In genomic region chr10:101042118-101042517, GRCh38 we compare ENCODE assay signal across 7 cellular contexts. TPM values are rescaled to one million over a fixed set of nuclear protein-coding genes. Genes with fewer than 3 reads are reported as not detected.
DNase-seq lines count a peak whose midpoint lies in the region; ATAC-seq, FAIRE-seq and TF ChIP-seq lines count a peak whose summit lies in the region.

No MANE protein-coding gene starts in this region.

- H3K9me3 ChIP-seq in keratinocyte (ENCODE audit: control insufficient read depth, low read depth, low read length): no peaks in the 10 kb centered on the region
- H3K9me3 ChIP-seq in stomach: no peaks in the 10 kb centered on the region

- TF ChIP-seq EP300 in stomach (IDR thresholded peaks at IDR 0.05): no peak

- no peak overlapping the region for H3K9ac ChIP-seq in KMS-11
- H3K9ac ChIP-seq in keratinocyte (ENCODE audit: control insufficient read depth, extremely low read depth, insufficient read depth, low read length): peak overlapping the region; percentile 85

- H3K36me3 Mint-ChIP-seq in activated naive CD8-positive, alpha-beta T cell treated with anti-CD3 and anti-CD28 coated beads, Interleukin-2, amount 10 ng/mL, durations not matched to agents 7 days and 5 days: peaks cover 13% of the 10 kb centered on the region

- FAIRE-seq in keratinocyte (lab: Jason Lieb, UNC): no peak

- H2AFZ ChIP-seq in KMS-11 (ENCODE audit: low read depth): peak overlapping the region; percentile 88; the same call in 1 of the 2 replicates
- no peak overlapping the region for H2AFZ ChIP-seq in keratinocyte (ENCODE audit: control insufficient read depth, low read length)

- H3K4me2 ChIP-seq in KMS-11 (peak overlapping the region; percentile 85; the same call in 1 of the 2 replicates), keratinocyte (ENCODE audit: control insufficient read depth, extremely low read depth, insufficient read depth, low read depth, low read length) (peak overlapping the region; percentile 86)

- TF ChIP-seq CTCF in KMS-11 (conservative IDR thresholded peaks at IDR 0.05; ENCODE audit: low read depth, low read length) (no peak), keratinocyte (optimal IDR thresholded peaks at IDR 0.05 in 1 of 3, IDR thresholded peaks at IDR 0.05 in 1 of 3, conservative IDR thresholded peaks at IDR 0.05 in 1 of 3; ENCODE audit: extremely low read depth in 1 of 3, insufficient read depth in 2 of 3, low read length in 3 of 3) (no peak), stomach (IDR thresholded peaks at IDR 0.05) (no peak)

- peak overlapping the region; percentile 83 for H3K27ac Mint-ChIP-seq in activated naive CD8-positive, alpha-beta T cell treated with anti-CD3 and anti-CD28 coated beads, Interleukin-2, amount 10 ng/mL, durations not matched to agents 7 days and 5 days

- H3K4me1 ChIP-seq in KMS-11 (ENCODE audit: low read depth, poor library complexity, severe bottlenecking) (peaks cover 23% of the 10 kb centered on the region), keratinocyte (ENCODE audit: control insufficient read depth, extremely low read depth, insufficient read depth, low read length) (peaks cover 9% of the 10 kb centered on the region), stomach (peaks cover 12 to 31% (median 27%) of the 10 kb centered on the region in 4 donors)

- intact Hi-C loops in stomach (cut with DNase I; ENCODE audit: low total_unique reads): no loop called here

- H3K9me1 ChIP-seq in keratinocyte (ENCODE audit: control insufficient read depth, extremely low read depth, insufficient read depth, low read length): no peaks in the 10 kb centered on the region

- H3K4me3 Mint-ChIP-seq in activated naive CD8-positive, alpha-beta T cell treated with anti-CD3 and anti-CD28 coated beads, Interleukin-2, amount 10 ng/mL, durations not matched to agents 7 days and 5 days: peak overlapping the region; percentile 91

- POLR2A ChIA-PET in activated naive CD8-positive, alpha-beta T cell treated with anti-CD3 and anti-CD28 coated beads, Interleukin-2, amount 10 ng/mL, durations not matched to agents 7 days and 5 days (lab: Charles Lee): interaction anchor here (0.8 to 4.5 kb wide), 8 partner anchors 10 to 100 kb away, joined by 3 to 33 read pairs (median 4); partner anchors contain the start of genes KAZALD1, PDZD7 and SFXN3

- H3K27ac ChIP-seq in KMS-11: no peak overlapping the region
- H3K27ac ChIP-seq in keratinocyte (ENCODE audit: control insufficient read depth, insufficient read depth, low read length): peak overlapping the region; percentile 88
- peak overlapping the region; percentile 83 to 96 (median 92) for H3K27ac ChIP-seq in stomach

- H3K27me3 Mint-ChIP-seq in activated naive CD8-positive, alpha-beta T cell treated with anti-CD3 and anti-CD28 coated beads, Interleukin-2, amount 10 ng/mL, durations not matched to agents 7 days and 5 days: peaks cover 34% of the 10 kb centered on the region

- H3K79me2 ChIP-seq in KMS-11 (ENCODE audit: insufficient read depth, low read depth) (no peaks in the 10 kb centered on the region), keratinocyte (ENCODE audit: control insufficient read depth, insufficient read depth, low read length) (no peaks in the 10 kb centered on the region)

- ATAC-seq in activated naive CD8-positive, alpha-beta T cell treated with anti-CD3 and anti-CD28 coated beads, Interleukin-2, amount 10 ng/mL, durations not matched to agents 7 days and 5 days (ENCODE audit: low read depth): no peak
- no peak for ATAC-seq in GM21447 (IDR thresholded peaks at IDR 0.05; ENCODE audit: unreplicated experiment)

- H4K20me1 ChIP-seq in KMS-11 (ENCODE audit: insufficient read depth) (no peaks in the 10 kb centered on the region), keratinocyte (ENCODE audit: control insufficient read depth, extremely low read depth, insufficient read depth, low read length) (no peaks in the 10 kb centered on the region)

- DNase-seq in activated naive CD8-positive, alpha-beta T cell treated with anti-CD3 and anti-CD28 coated beads, Interleukin-2, amount 10 ng/mL, durations not matched to agents 7 days and 5 days: no peak
- DNase-seq in keratinocyte (ENCODE audit: low read depth, low spot score) (no peak), stomach (no peak), EL (no peak)
- DNase-seq in stimulated activated CD4-positive, alpha-beta T cell treated with anti-CD3 and anti-CD28 coated beads, Interleukin-4, amount 100 ng/mL, for 1 hour: no peak

- H3K9me3 Mint-ChIP-seq in activated naive CD8-positive, alpha-beta T cell treated with anti-CD3 and anti-CD28 coated beads, Interleukin-2, amount 10 ng/mL, durations not matched to agents 7 days and 5 days: no peaks in the 10 kb centered on the region

- no peaks in the 10 kb centered on the region for H3K27me3 ChIP-seq in KMS-11 (ENCODE audit: insufficient read depth, low read depth)
- H3K27me3 ChIP-seq in keratinocyte (ENCODE audit: control insufficient read depth, extremely low read depth, insufficient read depth, low read length): peaks cover 4% of the 10 kb centered on the region
- H3K27me3 ChIP-seq in stomach: peaks cover 0 to 20% (median 7%) of the 10 kb centered on the region in 3 donors

- TF ChIP-seq POLR2A in stomach (IDR thresholded peaks at IDR 0.05): no peak

- H3K4me3 ChIP-seq in KMS-11 (IDR thresholded peaks at IDR 0.05; ENCODE audit: insufficient read depth, low read depth, low read length) (no peak overlapping the region), keratinocyte (ENCODE audit: control insufficient read depth in 2 of 3, extremely low read depth in 1 of 3, insufficient read depth in 2 of 3, low read depth in 1 of 3, low read length in 3 of 3) (peak overlapping the region in 2 of 3 experiments; percentile 63 to 70), stomach (peak overlapping the region; percentile 35 to 53 (median 40))

- peaks cover 20% of the 10 kb centered on the region for H3K4me1 Mint-ChIP-seq in activated naive CD8-positive, alpha-beta T cell treated with anti-CD3 and anti-CD28 coated beads, Interleukin-2, amount 10 ng/mL, durations not matched to agents 7 days and 5 days

- dilution Hi-C loops in keratinocyte (cut with MboI; ENCODE audit: extremely low pct_ligation_motif_present, low sequenced_read_pairs): no loop called here

- H3K36me3 ChIP-seq in KMS-11 (ENCODE audit: insufficient read depth) (no peaks in the 10 kb centered on the region), keratinocyte (ENCODE audit: control insufficient read depth in 2 of 2, extremely low read depth in 1 of 2, insufficient read depth in 2 of 2, low read length in 2 of 2) (peaks cover 10 to 25% of the 10 kb centered on the region in 2 experiments), stomach (peaks cover 14 to 33% (median 31%) of the 10 kb centered on the region in 4 donors)

- 64 to 75% (median 72%) methylated on average over 4 of the region's 4 CpGs for WGBS in stomach, 5 donors

RNA-seq across cellular contexts. Expression of gene SFXN3, which starts 11.1 kb away (rescaled TPM):
- total RNA-seq in activated naive CD8-positive, alpha-beta T cell treated with anti-CD3 and anti-CD28 coated beads, Interleukin-2, amount 10 ng/mL, durations not matched to agents 7 days and 5 days: 10 to 100 TPM; 66.1 to 68.6 TPM
- polyA plus RNA-seq in keratinocyte (77.0 to 102 TPM (median 78.7 TPM) in 3 replicates), stomach (10 to 100 TPM; 11.1 to 20.7 (median 20.5) TPM)
- polyA plus RNA-seq in keratinocyte (2011; ENCODE audit: low read depth): 16.3 TPM
- polyA plus RNA-seq in keratinocyte (2011; cell fraction: cytosol; rRNA removed): 46.8 and 54.3 TPM in 2 replicates
- 223 and 238 TPM in 2 replicates for polyA plus RNA-seq in keratinocyte (2011; cell fraction: nucleus; rRNA removed)
- polyA plus RNA-seq in keratinocyte (2012; ENCODE audit: low replicate concordance): 29.7 and 42.9 TPM in 2 replicates
- polyA minus RNA-seq in keratinocyte: 101 to 143 TPM (median 111 TPM) in 3 replicates
- 110 TPM for polyA minus RNA-seq in keratinocyte (2011; cell fraction: cytosol; rRNA and poly(A)+ RNA removed)
- 45.5 and 69.4 TPM in 2 replicates for polyA minus RNA-seq in keratinocyte (2011; cell fraction: nucleus; rRNA and poly(A)+ RNA removed)
- 10 to 100 TPM in 4 of 5 donors, 1 to 10 TPM in 1; 9.9 to 60.4 (median 37.9) TPM for total RNA-seq in stomach

RNA-seq across cellular contexts. Expression of gene PDZD7, which starts 11.2 kb away (rescaled TPM):
- total RNA-seq in activated naive CD8-positive, alpha-beta T cell treated with anti-CD3 and anti-CD28 coated beads, Interleukin-2, amount 10 ng/mL, durations not matched to agents 7 days and 5 days: 1 to 10 TPM; 1.1 to 1.4 TPM
- polyA plus RNA-seq in keratinocyte (0.31 to 0.54 TPM (median 0.54 TPM) in 3 replicates), stomach (under 1 TPM; 0.20 to 0.76 (median 0.75) TPM)
- polyA plus RNA-seq in keratinocyte (2011; ENCODE audit: low read depth): 0.10 TPM
- 0.15 and 0.34 TPM in 2 replicates for polyA plus RNA-seq in keratinocyte (2011; cell fraction: cytosol; rRNA removed)
- polyA plus RNA-seq in keratinocyte (2011; cell fraction: nucleus; rRNA removed): 1.1 and 1.2 TPM in 2 replicates
- 0.34 and 1.0 TPM in 2 replicates for polyA plus RNA-seq in keratinocyte (2012; ENCODE audit: low replicate concordance)
- polyA minus RNA-seq in keratinocyte: 0.20 to 0.40 TPM in 2 of 3 replicates, not detected in the other
- polyA minus RNA-seq in keratinocyte (2011; cell fraction: cytosol; rRNA and poly(A)+ RNA removed): not detected
- 0.11 and 0.78 TPM in 2 replicates for polyA minus RNA-seq in keratinocyte (2011; cell fraction: nucleus; rRNA and poly(A)+ RNA removed)
- 1 to 10 TPM in 1 of 5 donors, not detected in 4; 2.4 TPM for total RNA-seq in stomach

RNA-seq across cellular contexts. Expression of gene KAZALD1, which starts 19.7 kb away (rescaled TPM):
- total RNA-seq in activated naive CD8-positive, alpha-beta T cell treated with anti-CD3 and anti-CD28 coated beads, Interleukin-2, amount 10 ng/mL, durations not matched to agents 7 days and 5 days: not detected
- polyA plus RNA-seq in keratinocyte: 0.08 to 0.18 TPM (median 0.18 TPM) in 3 replicates
- 0.40 TPM for polyA plus RNA-seq in keratinocyte (2011; ENCODE audit: low read depth)
- 0.06 and 0.07 TPM in 2 replicates for polyA plus RNA-seq in keratinocyte (2011; cell fraction: cytosol; rRNA removed)
- 0.11 TPM in 1 of 2 replicates, not detected in the other for polyA plus RNA-seq in keratinocyte (2011; cell fraction: nucleus; rRNA removed)
- polyA plus RNA-seq in keratinocyte (2012; ENCODE audit: low replicate concordance): 0.18 and 0.72 TPM in 2 replicates
- 0.36 to 0.38 TPM in 2 of 3 replicates, not detected in the other for polyA minus RNA-seq in keratinocyte
- polyA minus RNA-seq in keratinocyte (2011; cell fraction: cytosol; rRNA and poly(A)+ RNA removed): 0.96 TPM
- polyA minus RNA-seq in keratinocyte (2011; cell fraction: nucleus; rRNA and poly(A)+ RNA removed): not detected in 2 replicates
- 10 to 100 TPM in 2 of 5 donors, 1 to 10 TPM in 2, not detected in 1; 2.2 to 35.5 (median 14.8) TPM for total RNA-seq in stomach
- 10 to 100 TPM; 12.0 to 32.8 (median 12.0) TPM for polyA plus RNA-seq in stomach

RNA-seq across cellular contexts. Expression of gene LZTS2, which starts 42.5 kb away (rescaled TPM):
- 10 to 100 TPM; 22.0 to 22.4 TPM for total RNA-seq in activated naive CD8-positive, alpha-beta T cell treated with anti-CD3 and anti-CD28 coated beads, Interleukin-2, amount 10 ng/mL, durations not matched to agents 7 days and 5 days
- polyA plus RNA-seq in keratinocyte (18.1 to 36.7 TPM (median 18.6 TPM) in 3 replicates), stomach (10 to 100 TPM; 34.7 to 58.2 (median 39.1) TPM)
- 12.2 TPM for polyA plus RNA-seq in keratinocyte (2011; ENCODE audit: low read depth)
- 20.5 and 45.3 TPM in 2 replicates for polyA plus RNA-seq in keratinocyte (2011; cell fraction: cytosol; rRNA removed)
- polyA plus RNA-seq in keratinocyte (2011; cell fraction: nucleus; rRNA removed): 64.4 and 90.2 TPM in 2 replicates
- 26.0 and 29.4 TPM in 2 replicates for polyA plus RNA-seq in keratinocyte (2012; ENCODE audit: low replicate concordance)
- 19.3 to 30.7 TPM (median 27.6 TPM) in 3 replicates for polyA minus RNA-seq in keratinocyte
- 48.3 TPM for polyA minus RNA-seq in keratinocyte (2011; cell fraction: cytosol; rRNA and poly(A)+ RNA removed)
- polyA minus RNA-seq in keratinocyte (2011; cell fraction: nucleus; rRNA and poly(A)+ RNA removed): 34.0 and 40.1 TPM in 2 replicates
- total RNA-seq in stomach: 10 to 100 TPM; 41.2 to 70.7 (median 52.5) TPM

RNA-seq across cellular contexts. Expression of gene TWNK, which starts 54.8 kb away (rescaled TPM):
- 10 to 100 TPM; 10.8 to 11.0 TPM for total RNA-seq in activated naive CD8-positive, alpha-beta T cell treated with anti-CD3 and anti-CD28 coated beads, Interleukin-2, amount 10 ng/mL, durations not matched to agents 7 days and 5 days
- 10.1 to 16.9 TPM (median 12.9 TPM) in 3 replicates for polyA plus RNA-seq in keratinocyte
- polyA plus RNA-seq in keratinocyte (2011; ENCODE audit: low read depth): 14.5 TPM
- polyA plus RNA-seq in keratinocyte (2011; cell fraction: cytosol; rRNA removed): 9.7 and 10.5 TPM in 2 replicates
- 16.0 and 17.1 TPM in 2 replicates for polyA plus RNA-seq in keratinocyte (2011; cell fraction: nucleus; rRNA removed)
- polyA plus RNA-seq in keratinocyte (2012; ENCODE audit: low replicate concordance): 11.5 and 17.0 TPM in 2 replicates
- 10.7 to 18.9 TPM (median 17.8 TPM) in 3 replicates for polyA minus RNA-seq in keratinocyte
- polyA minus RNA-seq in keratinocyte (2011; cell fraction: cytosol; rRNA and poly(A)+ RNA removed): 11.9 TPM
- 6.3 and 9.1 TPM in 2 replicates for polyA minus RNA-seq in keratinocyte (2011; cell fraction: nucleus; rRNA and poly(A)+ RNA removed)
- total RNA-seq in stomach: 10 to 100 TPM in 2 of 5 donors, 1 to 10 TPM in 2, not detected in 1; 4.2 to 30.8 (median 18.0) TPM
- 1 to 10 TPM; 2.3 to 4.8 (median 4.7) TPM for polyA plus RNA-seq in stomach
